Comparison of ENCODE assay signal across 10 cellular contexts in genomic region chr9:5631021-5631420, GRCh38. TPM values are rescaled to one million over a fixed set of nuclear protein-coding genes. Genes with fewer than 3 reads are reported as not detected.
DNase-seq lines count a peak whose midpoint lies in the region; ATAC-seq and TF ChIP-seq lines count a peak whose summit lies in the region.
"Had no signal": no experiment of that assay in that cellular context is flagged by ENCODE, and none has a peak within 500 bp of the region (broad histone marks: within the 10 kb centered on the region; RNA-seq: fewer than 3 reads in every experiment).

No MANE protein-coding gene starts in this region.

- peak overlapping the region; percentile 94; the same call in 1 of the 2 replicates for H3K27ac ChIP-seq in BLaER1

- peaks cover 1 to 13% (median 4%) of the 10 kb centered on the region in 3 donors for H3K9me3 Mint-ChIP-seq in IgD-negative memory B cell
- H3K9me3 Mint-ChIP-seq in chondrocyte (ENCODE audit: low read depth), result peaks cover 9% of the 10 kb centered on the region
- peaks cover 35% of the 10 kb centered on the region for H3K9me3 Mint-ChIP-seq in nephron progenitor cell
- H3K9me3 Mint-ChIP-seq in immature natural killer cell, result peaks cover 0 to 2% (median 0%) of the 10 kb centered on the region in 6 donors

- no peak overlapping the region for H3K9ac ChIP-seq in BLaER1

- peaks cover 30% of the 10 kb centered on the region for H3K4me1 ChIP-seq in BLaER1

- H3K4me3 Mint-ChIP-seq in IgD-negative memory B cell (peak overlapping the region in 3 of 4 donors; percentile 23 to 99 (median 52)), chondrocyte (ENCODE audit: unreplicated experiment) (peak overlapping the region; percentile 99), nephron progenitor cell (peak overlapping the region; percentile 96), immature natural killer cell (no peak overlapping the region)

- H3K4me3 ChIP-seq in BLaER1, result peak overlapping the region; percentile 90

- no peak for ATAC-seq in GM19463 (IDR thresholded peaks at IDR 0.05; ENCODE audit: unreplicated experiment)

- H3K27me3 ChIP-seq in BLaER1, result no peaks in the 10 kb centered on the region

- H3K27ac Mint-ChIP-seq in IgD-negative memory B cell, result no peak overlapping the region
- peak overlapping the region; percentile 65 for H3K27ac Mint-ChIP-seq in chondrocyte (ENCODE audit: unreplicated experiment)
- H3K27ac Mint-ChIP-seq in nephron progenitor cell, result no peak overlapping the region
- H3K27ac Mint-ChIP-seq in immature natural killer cell, result no peak overlapping the region

- TF ChIP-seq CTCF in chondrocyte (IDR thresholded peaks at IDR 0.05) (no peak), nephron progenitor cell (IDR thresholded peaks at IDR 0.05) (no peak)

- H3K36me3 Mint-ChIP-seq in IgD-negative memory B cell (peaks cover 9% of the 10 kb centered on the region), chondrocyte (ENCODE audit: low read depth) (peaks cover 6% of the 10 kb centered on the region), nephron progenitor cell (ENCODE audit: low read depth) (peaks cover 41% of the 10 kb centered on the region), immature natural killer cell (peaks cover 0 to 4% (median 0%) of the 10 kb centered on the region in 3 donors)

- H3K27me3 Mint-ChIP-seq in IgD-negative memory B cell (no peaks in the 10 kb centered on the region), chondrocyte (ENCODE audit: low read depth) (no peaks in the 10 kb centered on the region), nephron progenitor cell (ENCODE audit: low read depth, poor library complexity) (no peaks in the 10 kb centered on the region), immature natural killer cell (ENCODE audit: low read depth in 3 of 3) (peaks cover 10 to 15% (median 10%) of the 10 kb centered on the region in 3 donors)

- peak overlapping the region; percentile 80 for H3K4me2 ChIP-seq in BLaER1

- H3K4me1 Mint-ChIP-seq in IgD-negative memory B cell (peaks cover 44 to 54% (median 46%) of the 10 kb centered on the region in 3 donors), chondrocyte (ENCODE audit: low read depth) (peaks cover 61% of the 10 kb centered on the region), nephron progenitor cell (peaks cover 34% of the 10 kb centered on the region), immature natural killer cell (peaks cover 48 to 80% of the 10 kb centered on the region in 2 donors)

- no peak for DNase-seq in chondrocyte (ENCODE audit: low spot score)
- no peak for DNase-seq in nephron progenitor cell
- DNase-seq in anterior cingulate cortex (lab: John Stamatoyannopoulos, UW), result no peak
- DNase-seq in immature natural killer cell, result no peak
- DNase-seq in midbrain (lab: John Stamatoyannopoulos, UW), result no peak
- DNase-seq: activated naive CD4-positive, alpha-beta T cell treated with Interleukin-2 at 50 U/mL for 16 hours; occipital lobe had no signal

- peaks cover 34% of the 10 kb centered on the region for H3K36me3 ChIP-seq in BLaER1

- peaks cover 69% of the 10 kb centered on the region for H4K20me1 ChIP-seq in BLaER1

- H3K9me3 ChIP-seq in BLaER1, result peaks cover 30% of the 10 kb centered on the region

RNA-seq across cellular contexts. Expression of gene RIC1, which starts 2.1 kb away (rescaled TPM):
- polyA plus RNA-seq in IgD-negative memory B cell (9.5 TPM), immature natural killer cell (1 to 10 TPM; 4.9 to 6.3 (median 5.2) TPM)
- total RNA-seq in chondrocyte, result 34.4 to 40.7 TPM (median 39.3 TPM) in 3 replicates

Comparison
In these comparisons a context has a peak if more than half of its experiments do, and no peak if none do; other contexts are left out.
1. H3K4me3 Mint-ChIP-seq: peak in IgD-negative memory B cell (3 of 4), chondrocyte (single experiment) and nephron progenitor cell (single experiment); none in immature natural killer cell (0 of 5).